ENCODE assay signal across 9 cellular contexts in the genomic region with DNA sequence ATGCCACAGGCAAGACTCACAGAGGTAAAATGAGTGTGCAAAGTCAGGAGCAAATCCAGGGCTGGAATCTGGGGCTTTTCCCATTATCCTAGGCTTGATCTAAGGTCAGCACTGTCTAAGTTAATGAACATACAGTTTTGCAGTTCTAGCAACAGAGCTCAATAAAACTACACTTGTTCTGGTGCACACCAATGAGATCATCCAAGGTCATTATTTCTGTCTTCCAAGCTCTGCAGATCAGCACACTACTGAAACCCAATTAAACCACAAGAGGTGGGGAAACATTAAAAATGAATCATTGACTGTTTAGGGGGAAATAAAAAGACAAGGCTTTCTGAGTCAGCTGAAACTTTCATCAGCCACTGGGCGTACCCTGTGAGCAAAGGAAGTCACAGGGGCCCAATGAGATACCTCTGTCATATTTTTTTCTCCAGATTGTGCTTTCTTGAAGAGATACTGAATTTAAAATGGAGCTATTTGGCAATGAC.
DNase-seq lines count a peak whose midpoint lies in the region; ATAC-seq and TF ChIP-seq lines count a peak whose summit lies in the region.
"Had no signal": no experiment of that assay in that cellular context is flagged by ENCODE, and none has a peak within 500 bp of the region (broad histone marks: within the 10 kb centered on the region; RNA-seq: fewer than 3 reads in every experiment).

No MANE protein-coding gene starts in this region.

- peak; percentile 15 for DNase-seq in COLO668 (lab: John Stamatoyannopoulos, UW; ENCODE audit: unreplicated experiment)
- DNase-seq in activated B cell treated with CpG ODN at 0.5 μM for 24 hours = no peak
- no peak for DNase-seq in left lung
- DNase-seq in activated CD8-positive, alpha-beta memory T cell treated with anti-CD3 and anti-CD28 coated beads, Interleukin-2, amount 10 ng/mL, durations not matched to agents 7 days and 5 days = no peak
- no peak for DNase-seq in activated CD8-positive, alpha-beta memory T cell treated with anti-CD3 and anti-CD28 coated beads for 24 hours
- DNase-seq: heart right ventricle had no signal

- POLR2A ChIA-PET in activated B cell treated with CpG ODN at 0.5 μM for 24 hours (lab: Charles Lee) = interaction anchor here (0.6 to 1.3 kb wide), 2 partner anchors 660 to 1855 kb away, joined by 3 to 4 read pairs; no protein-coding TSS in a partner anchor

- peaks cover 38% of the 10 kb centered on the region for H3K4me1 Mint-ChIP-seq in activated B cell treated with CpG ODN at 0.5 μM for 24 hours
- peaks cover 2% of the 10 kb centered on the region for H3K4me1 Mint-ChIP-seq in activated CD8-positive, alpha-beta memory T cell treated with anti-CD3 and anti-CD28 coated beads, Interleukin-2, amount 10 ng/mL, durations not matched to agents 7 days and 5 days

- no peaks in the 10 kb centered on the region for H3K27me3 ChIP-seq in left lung
- H3K27me3 ChIP-seq: heart right ventricle had no signal

- H3K36me3 Mint-ChIP-seq in activated B cell treated with CpG ODN at 0.5 μM for 24 hours (ENCODE audit: low read depth) = no peaks in the 10 kb centered on the region
- H3K36me3 Mint-ChIP-seq in activated CD8-positive, alpha-beta memory T cell treated with anti-CD3 and anti-CD28 coated beads, Interleukin-2, amount 10 ng/mL, durations not matched to agents 7 days and 5 days = no peaks in the 10 kb centered on the region

- TF ChIP-seq CTCF in activated B cell treated with CpG ODN at 0.5 μM for 24 hours (IDR thresholded peaks at IDR 0.05) (no peak), left lung (IDR thresholded peaks at IDR 0.05) (no peak)

- no peaks in the 10 kb centered on the region for H3K36me3 ChIP-seq in left lung
- H3K36me3 ChIP-seq: heart right ventricle had no signal

- peaks cover 25 to 41% of the 10 kb centered on the region in 2 donors for H3K4me1 ChIP-seq in left lung

- ATAC-seq in GM19324 (IDR thresholded peaks at IDR 0.05; ENCODE audit: low FRiP score, unreplicated experiment) = peak; percentile 46
- peak; percentile 53 for ATAC-seq in HG03432 (IDR thresholded peaks at IDR 0.05; ENCODE audit: unreplicated experiment)
- ATAC-seq in activated B cell treated with CpG ODN at 0.5 μM for 24 hours (ENCODE audit: low read depth) = peak; percentile 81
- peak; percentile 2 for ATAC-seq in left lung
- no peak for ATAC-seq in activated CD8-positive, alpha-beta memory T cell treated with anti-CD3 and anti-CD28 coated beads, Interleukin-2, amount 10 ng/mL, durations not matched to agents 7 days and 5 days
- ATAC-seq in HG03108 (IDR thresholded peaks at IDR 0.05; ENCODE audit: unreplicated experiment) = no peak

- H3K27me3 Mint-ChIP-seq in activated B cell treated with CpG ODN at 0.5 μM for 24 hours = no peaks in the 10 kb centered on the region
- H3K27me3 Mint-ChIP-seq in activated CD8-positive, alpha-beta memory T cell treated with anti-CD3 and anti-CD28 coated beads, Interleukin-2, amount 10 ng/mL, durations not matched to agents 7 days and 5 days = no peaks in the 10 kb centered on the region

- H3K9me3 ChIP-seq in left lung = peaks cover 0 to 10% of the 10 kb centered on the region in 2 donors

- peaks cover 2% of the 10 kb centered on the region for H3K9me3 Mint-ChIP-seq in activated B cell treated with CpG ODN at 0.5 μM for 24 hours
- H3K9me3 Mint-ChIP-seq in activated CD8-positive, alpha-beta memory T cell treated with anti-CD3 and anti-CD28 coated beads, Interleukin-2, amount 10 ng/mL, durations not matched to agents 7 days and 5 days (ENCODE audit: low read depth) = no peaks in the 10 kb centered on the region

- no peak overlapping the region for H3K4me3 ChIP-seq in left lung
- H3K4me3 ChIP-seq: heart right ventricle had no signal

- no peak overlapping the region for H3K4me3 Mint-ChIP-seq in activated B cell treated with CpG ODN at 0.5 μM for 24 hours
- H3K4me3 Mint-ChIP-seq in activated CD8-positive, alpha-beta memory T cell treated with anti-CD3 and anti-CD28 coated beads, Interleukin-2, amount 10 ng/mL, durations not matched to agents 7 days and 5 days = no peak overlapping the region

- peak overlapping the region in 1 of 2 donors; percentile 16 for H3K27ac ChIP-seq in left lung
- H3K27ac ChIP-seq: heart right ventricle had no signal

- intact Hi-C loops in activated B cell treated with CpG ODN at 0.5 μM for 24 hours (cut with micrococcal nuclease) = loop anchor here (10.0 kb wide), 1 partner anchor 404 kb away; no protein-coding TSS in a partner anchor
- intact Hi-C loops in left lung (cut with DNase I) = no loop called here

- CTCF ChIA-PET in activated B cell treated with CpG ODN at 0.5 μM for 24 hours (lab: Charles Lee) = interaction anchor here (1.0 kb wide), 1 partner anchor 660 kb away, joined by 3 read pairs; no protein-coding TSS in a partner anchor
- CTCF ChIA-PET in activated CD8-positive, alpha-beta memory T cell treated with anti-CD3 and anti-CD28 coated beads, Interleukin-2, amount 10 ng/mL, durations not matched to agents 7 days and 5 days (lab: Charles Lee) = no interaction called here

- H3K27ac Mint-ChIP-seq in activated B cell treated with CpG ODN at 0.5 μM for 24 hours = peak overlapping the region; percentile 2
- H3K27ac Mint-ChIP-seq in activated CD8-positive, alpha-beta memory T cell treated with anti-CD3 and anti-CD28 coated beads, Interleukin-2, amount 10 ng/mL, durations not matched to agents 7 days and 5 days = no peak overlapping the region

Comparison
In these comparisons a context has a peak if more than half of its experiments do, and no peak if none do; other contexts are left out.
1. ATAC-seq: peak in GM19324 (single experiment), HG03432 (single experiment), activated B cell treated with CpG ODN at 0.5 μM for 24 hours (single experiment) and left lung (single experiment); none in activated CD8-positive, alpha-beta memory T cell treated with anti-CD3 and anti-CD28 coated beads, Interleukin-2, amount 10 ng/mL, durations not matched to agents 7 days and 5 days (single experiment) and HG03108 (single experiment).